ENCODE assay signal across 22 cellular contexts in the genomic region with DNA sequence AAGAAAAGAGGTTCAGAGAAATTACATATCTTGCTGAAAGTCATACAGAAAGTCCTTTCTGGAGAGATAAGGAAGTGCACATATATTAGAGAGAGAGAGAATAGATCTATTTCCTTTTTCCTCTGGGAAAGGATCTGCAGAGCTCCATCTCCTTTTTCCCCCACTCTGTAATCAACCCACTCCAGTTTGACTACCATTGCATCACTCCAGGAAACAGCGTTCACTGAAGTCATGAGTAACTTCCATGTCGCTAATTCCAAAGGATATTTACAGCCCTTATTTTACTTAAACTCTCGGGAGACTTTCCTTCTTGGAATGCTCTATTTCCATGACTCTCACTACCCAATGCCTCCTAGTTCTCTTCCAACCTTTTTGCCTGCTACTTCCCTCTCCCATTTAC.
"Had no signal": no experiment of that assay in that cellular context is flagged by ENCODE, and none has a peak within 500 bp of the region (broad histone marks: within the 10 kb centered on the region; RNA-seq: fewer than 3 reads in every experiment).

No MANE protein-coding gene starts in this region.

- H3K27me3 ChIP-seq: brain microvascular endothelial cell, neutrophil had no signal

- H3K27ac ChIP-seq: brain microvascular endothelial cell, gastroesophageal sphincter, heart right ventricle, neutrophil, parathyroid adenoma, thoracic aorta had no signal

- H3K9ac ChIP-seq: parathyroid adenoma had no signal

- H3K27ac Mint-ChIP-seq: activated CD8-positive, alpha-beta memory T cell treated with anti-CD3 and anti-CD28 coated beads, Interleukin-2, amount 10 ng/mL, durations not matched to agents 7 days and 5 days; activated naive CD8-positive, alpha-beta T cell treated with anti-CD3 and anti-CD28 coated beads for 36 hours; activated T-cell treated with anti-CD3 and anti-CD28 coated beads, Interleukin-2, amount 50 U/mL, for 24 hours; natural killer cell; stimulated activated effector memory CD8-positive, alpha-beta T cell treated with anti-CD3 and anti-CD28 coated beads, Interleukin-12 subunit alpha, Interleukin-12 subunit beta, amount 100 ng/mL, for 72 hours had no signal

- H3K79me2 ChIP-seq: parathyroid adenoma had no signal

- DNase-seq: activated CD4-positive, alpha-beta T cell treated with anti-CD3 and anti-CD28 coated beads, Interleukin-2, amount 50 U/mL, for 4 hours; activated CD8-positive, alpha-beta memory T cell treated with anti-CD3 and anti-CD28 coated beads, Interleukin-2, amount 10 ng/mL, durations not matched to agents 7 days and 5 days; activated effector memory CD4-positive, alpha-beta T cell treated with Interleukin-2 at 50 U/mL for 16 hours; activated naive CD8-positive, alpha-beta T cell treated with anti-CD3 and anti-CD28 coated beads for 36 hours; activated T-cell treated with anti-CD3 and anti-CD28 coated beads, Interleukin-2, amount 50 U/mL, for 24 hours; amygdala; brain microvascular endothelial cell; cortex of kidney; effector memory CD4-positive, alpha-beta T cell; erythroblast; heart right ventricle; left cardiac atrium; mucosa of descending colon; natural killer cell had no signal

- ATAC-seq: activated CD4-positive, CD25-positive, alpha-beta regulatory T cell treated with anti-CD3 and anti-CD28 coated beads, Interleukin-2, amount 50 U/mL, for 24 hours; activated CD8-positive, alpha-beta memory T cell treated with anti-CD3 and anti-CD28 coated beads, Interleukin-2, amount 10 ng/mL, durations not matched to agents 7 days and 5 days; gastroesophageal sphincter; heart right ventricle; left cardiac atrium; mucosa of descending colon; natural killer cell; stimulated activated effector memory CD8-positive, alpha-beta T cell treated with anti-CD3 and anti-CD28 coated beads, Interleukin-12 subunit alpha, Interleukin-12 subunit beta, amount 100 ng/mL, for 72 hours had no signal

- H3K4me1 ChIP-seq: gastroesophageal sphincter had no signal

- H3K36me3 Mint-ChIP-seq: natural killer cell; stimulated activated effector memory CD8-positive, alpha-beta T cell treated with anti-CD3 and anti-CD28 coated beads, Interleukin-12 subunit alpha, Interleukin-12 subunit beta, amount 100 ng/mL, for 72 hours had no signal

- H3K9me3 ChIP-seq: gastroesophageal sphincter, heart right ventricle, mucosa of descending colon, neutrophil, thoracic aorta had no signal

- H3K9me3 Mint-ChIP-seq: central memory CD8-positive, alpha-beta T cell; natural killer cell; stimulated activated effector memory CD8-positive, alpha-beta T cell treated with anti-CD3 and anti-CD28 coated beads, Interleukin-12 subunit alpha, Interleukin-12 subunit beta, amount 100 ng/mL, for 72 hours had no signal

- H3K4me3 Mint-ChIP-seq: activated CD8-positive, alpha-beta memory T cell treated with anti-CD3 and anti-CD28 coated beads, Interleukin-2, amount 10 ng/mL, durations not matched to agents 7 days and 5 days; activated naive CD8-positive, alpha-beta T cell treated with anti-CD3 and anti-CD28 coated beads for 36 hours; activated T-cell treated with anti-CD3 and anti-CD28 coated beads, Interleukin-2, amount 50 U/mL, for 24 hours; central memory CD8-positive, alpha-beta T cell; natural killer cell; stimulated activated effector memory CD8-positive, alpha-beta T cell treated with anti-CD3 and anti-CD28 coated beads, Interleukin-12 subunit alpha, Interleukin-12 subunit beta, amount 100 ng/mL, for 72 hours had no signal

- H3K4me3 ChIP-seq: gastroesophageal sphincter, heart right ventricle, lung, mucosa of descending colon, thoracic aorta had no signal

- H3K36me3 ChIP-seq: brain microvascular endothelial cell, gastroesophageal sphincter, heart right ventricle, neutrophil, thoracic aorta had no signal

- H3K27me3 Mint-ChIP-seq: activated naive CD8-positive, alpha-beta T cell treated with anti-CD3 and anti-CD28 coated beads for 36 hours; activated T-cell treated with anti-CD3 and anti-CD28 coated beads, Interleukin-2, amount 50 U/mL, for 24 hours had no signal
